ENCODE assay signal across 8 cellular contexts in genomic region chr5:80481019-80481893, GRCh38. TPM values are rescaled to one million over a fixed set of nuclear protein-coding genes. Genes with fewer than 3 reads are reported as not detected.
A peak's percentile ranks its signal among the peaks of the same experiment; 100 is the strongest.
DNase-seq lines count a peak whose midpoint lies in the region; ATAC-seq and TF ChIP-seq lines count a peak whose summit lies in the region.

No MANE protein-coding gene starts in this region.

- BruUV-seq in A673 (replicated peaks; lab: Mats Ljungman, UMichigan), result no TSS peak

- H3K9me3 ChIP-seq in A673 (ENCODE audit: low read depth, low read length, poor library complexity, severe bottlenecking) (no peaks in the 10 kb centered on the region), Peyer's patch (no peaks in the 10 kb centered on the region), body of pancreas (no peaks in the 10 kb centered on the region), liver (ENCODE audit: control insufficient read depth in 4 of 4, low read length in 3 of 4) (no peaks in the 10 kb centered on the region)

- peak; percentile 59 for ATAC-seq in HG03460 (IDR thresholded peaks at IDR 0.05; ENCODE audit: unreplicated experiment)
- peak; percentile 71 for ATAC-seq in body of pancreas
- no peak for ATAC-seq in GM18861 (IDR thresholded peaks at IDR 0.05; ENCODE audit: unreplicated experiment)

- DNase-seq in A673 (ENCODE audit: low spot score) (peak; percentile 78), GM04504 (ENCODE audit: low read depth) (peak; percentile 30), Peyer's patch (peak in 1 of 3 donors; percentile 76), body of pancreas (peak; percentile 30 to 57 (median 45)), DMS79 treated with DMSO at 0.1 percent for 48 hours (lab: John Stamatoyannopoulos, UW) (no peak)

- H3K4me1 ChIP-seq in A673 (ENCODE audit: insufficient read depth, low read length, poor library complexity, severe bottlenecking) (no peaks in the 10 kb centered on the region), Peyer's patch (no peaks in the 10 kb centered on the region), body of pancreas (peaks cover 2% of the 10 kb centered on the region), liver (ENCODE audit: control insufficient read depth in 4 of 4, insufficient read depth in 4 of 4, low read length in 3 of 4) (peaks cover 1 to 6% (median 4%) of the 10 kb centered on the region in 4 donors)

- H3K27me3 ChIP-seq in A673 (replicated peaks; ENCODE audit: insufficient read depth, low read depth, low read length, poor library complexity) (no peaks in the 10 kb centered on the region), Peyer's patch (no peaks in the 10 kb centered on the region), body of pancreas (no peaks in the 10 kb centered on the region), liver (ENCODE audit: control insufficient read depth in 4 of 4, insufficient read depth in 4 of 4, low read length in 3 of 4) (no peaks in the 10 kb centered on the region)

- POLR2A ChIA-PET in A673 (lab: Charles Lee; ENCODE audit: low non-redundant PET), result no interaction called here

- TF ChIP-seq CTCF in A673 (conservative IDR thresholded peaks at IDR 0.05; ENCODE audit: low read depth, low read length) (peak; percentile 90), Peyer's patch (IDR thresholded peaks at IDR 0.05) (peak in 5 of 6 experiments; percentile 22 to 83 (median 74)), body of pancreas (IDR thresholded peaks at IDR 0.05) (peak; percentile 25 to 60 (median 56)), liver (IDR thresholded peaks at IDR 0.05; ENCODE audit: low read depth, low read length, missing input control) (peak; percentile 77)

- TF ChIP-seq POLR2A in Peyer's patch (IDR thresholded peaks at IDR 0.05) (no peak), body of pancreas (IDR thresholded peaks at IDR 0.05) (no peak)

- intact Hi-C loops in A673 (cut with micrococcal nuclease; ENCODE audit: unreplicated experiment) (loop anchor here (10.0 kb wide), 2 partner anchors 386 to 714 kb away; no protein-coding TSS in a partner anchor), body of pancreas (cut with DNase I) (loop anchor here (10.0 kb wide), 1 partner anchor 174 kb away; the partner anchor contains the start of genes DHFR and MSH3)

- no peak overlapping the region for H3K4me3 ChIP-seq in A673 (ENCODE audit: low read depth, low read length, poor library complexity, severe bottlenecking)
- no peak overlapping the region for H3K4me3 ChIP-seq in Peyer's patch
- no peak overlapping the region for H3K4me3 ChIP-seq in body of pancreas
- no peak overlapping the region for H3K4me3 ChIP-seq in liver (ENCODE audit: low read depth in 1 of 3, low read length in 3 of 3)

- CTCF ChIA-PET in A673 (lab: Charles Lee), result interaction anchor here (0.5 to 1.4 kb wide), 9 partner anchors 11 to 1435 kb away, joined by 3 to 11 read pairs (median 3); no protein-coding TSS in a partner anchor

- H3K27ac ChIP-seq in A673 (ENCODE audit: low read depth, low read length, poor library complexity, severe bottlenecking) (no peak overlapping the region), Peyer's patch (no peak overlapping the region), body of pancreas (no peak overlapping the region), liver (ENCODE audit: low read depth in 1 of 2, low read length in 2 of 2) (no peak overlapping the region)

- TF ChIP-seq RAD21 in liver (IDR thresholded peaks at IDR 0.05), result peak; percentile 84 to 91

- peaks cover 6% of the 10 kb centered on the region for H3K36me3 ChIP-seq in A673 (ENCODE audit: insufficient read depth, low read length, poor library complexity, severe bottlenecking)
- peaks cover 0 to 20% (median 0%) of the 10 kb centered on the region in 3 donors for H3K36me3 ChIP-seq in Peyer's patch
- H3K36me3 ChIP-seq in body of pancreas (replicated peaks in 1 of 2; ENCODE audit: insufficient read depth in 1 of 2, low read depth in 2 of 2), result peaks cover 4 to 11% of the 10 kb centered on the region in 2 donors
- peaks cover 0 to 5% (median 2%) of the 10 kb centered on the region in 4 donors for H3K36me3 ChIP-seq in liver (ENCODE audit: control insufficient read depth in 4 of 4, insufficient read depth in 3 of 4, low read depth in 1 of 4, low read length in 3 of 4)

- H3K9ac ChIP-seq in liver (ENCODE audit: low read depth in 1 of 2, low read length in 2 of 2), result no peak overlapping the region

- WGBS in body of pancreas, 2 donors, result 91 to 93% methylated on average over 3 of the region's 3 CpGs
- WGBS in liver, result 83% methylated on average over 3 of the region's 3 CpGs

TF ChIP-seq in liver, 16 proteins besides CTCF, POLR2A, EP300 and RAD21:
- TF ChIP-seq HNF4A (conservative IDR thresholded peaks at IDR 0.05) (peak; percentile 32 to 44), YY1 (IDR thresholded peaks at IDR 0.05) (peak; percentile 36), RXRA (IDR thresholded peaks at IDR 0.05) (peak in 1 of 2 donors; percentile 15), SP1 (IDR thresholded peaks at IDR 0.05) (no peak)

RNA-seq across cellular contexts. Expression of gene FAM151B, which starts 6.6 kb away (rescaled TPM):
- total RNA-seq in A673 (2021), result 4.0 and 4.3 TPM in 2 replicates
- total RNA-seq in Peyer's patch, result 10 to 100 TPM in 1 of 4 donors, 1 to 10 TPM in 2, under 1 TPM in 1; 0.35 to 11.6 (median 2.5) TPM
- 1 to 10 TPM; 1.6 to 4.6 TPM for total RNA-seq in body of pancreas
- total RNA-seq in liver, result 1 to 10 TPM; 2.0 to 3.0 TPM
- under 1 TPM; 0.43 to 0.71 TPM for polyA plus RNA-seq in liver
